ENCODE assay signal across 23 cellular contexts in the genomic region with DNA sequence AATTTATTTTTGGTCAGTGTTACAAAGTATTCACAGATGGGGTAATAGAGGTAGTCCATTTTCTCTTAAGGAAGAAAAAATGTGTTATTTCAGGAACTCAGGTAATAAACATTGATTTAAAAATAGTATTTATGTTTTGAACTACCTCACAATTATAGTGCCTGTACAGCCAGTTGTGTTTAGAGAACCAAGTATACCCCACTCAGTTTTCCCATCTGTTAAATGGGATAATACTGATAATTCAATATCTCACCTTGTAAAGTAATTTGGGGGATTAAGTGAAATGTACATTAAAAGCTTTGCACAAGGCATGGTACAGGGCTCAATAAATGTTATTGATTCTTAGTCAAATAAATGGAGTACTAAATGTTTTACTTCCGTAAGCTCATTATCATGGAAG. TPM values are rescaled to one million over a fixed set of nuclear protein-coding genes. Genes with fewer than 3 reads are reported as not detected.
DNase-seq lines count a peak whose midpoint lies in the region; ATAC-seq, FAIRE-seq and TF ChIP-seq lines count a peak whose summit lies in the region.
"Had no signal": no experiment of that assay in that cellular context is flagged by ENCODE, and none has a peak within 500 bp of the region (broad histone marks: within the 10 kb centered on the region; RNA-seq: fewer than 3 reads in every experiment).

No MANE protein-coding gene starts in this region.

- in situ Hi-C loops in GM12878 (cut with MboI): loop anchor here (5.0 kb wide), 1 partner anchor 68 kb away; no protein-coding TSS in a partner anchor

- H3K4me3 Mint-ChIP-seq in CD4-positive, CD25-positive, alpha-beta regulatory T cell: no peak overlapping the region
- H3K4me3 Mint-ChIP-seq: B cell; CD4-positive, alpha-beta memory T cell; CD8-positive, alpha-beta memory T cell had no signal

- POLR2A ChIA-PET in GM12878 (lab: Charles Lee): interaction anchor here (0.6 to 1.2 kb wide), 3 partner anchors 14 to 279 kb away, joined by 4 to 5 read pairs (median 4); no protein-coding TSS in a partner anchor

- H2BK120ac ChIP-seq in mesenchymal stem cell (ENCODE audit: low read depth, low read length): no peak overlapping the region

- no peak for TF ChIP-seq POLR2A in GM12878 (IDR thresholded peaks at IDR 0.05; ENCODE audit: low read depth, low read length)

- H3K4me2 ChIP-seq in DND-41 (ENCODE audit: insufficient read depth, low read length): peak overlapping the region; percentile 38; the same call in 1 of the 2 replicates
- peak overlapping the region; percentile 33 for H3K4me2 ChIP-seq in GM12878 (ENCODE audit: control insufficient read depth, insufficient read depth)
- H3K4me2 ChIP-seq in mesenchymal stem cell (ENCODE audit: low read length, poor library complexity, severe bottlenecking): no peak overlapping the region

- WGBS in GM12878 (ENCODE audit: insufficient coverage, insufficient replicate concordance, low lambda C conversion rate, missing lambda C conversion rate): 93% methylated on average over 1 of the region's 1 CpG
- WGBS in mesenchymal stem cell: no CpG with 5 or more reads among the region's 1 CpG

- H3K9me3 Mint-ChIP-seq in CD4-positive, CD25-positive, alpha-beta regulatory T cell: peaks cover 0 to 3% (median 0%) of the 10 kb centered on the region in 7 donors
- H3K9me3 Mint-ChIP-seq: CD4-positive, alpha-beta memory T cell; CD8-positive, alpha-beta memory T cell had no signal

- H3K18ac ChIP-seq in mesenchymal stem cell (ENCODE audit: low read depth in 1 of 2, low read length in 2 of 2): no peak overlapping the region

- no peak overlapping the region for H2BK5ac ChIP-seq in mesenchymal stem cell (ENCODE audit: low read depth, low read length, poor library complexity, severe bottlenecking)

- H3K4me3 ChIP-seq in CD4-positive, CD25-positive, alpha-beta regulatory T cell (ENCODE audit: low read depth, low read length): peak overlapping the region; percentile 4
- H3K4me3 ChIP-seq in DND-41 (ENCODE audit: low read depth in 1 of 2, low read length in 2 of 2) (no peak overlapping the region), GM12878 (no peak overlapping the region), mesenchymal stem cell (ENCODE audit: insufficient read depth in 1 of 2, low read depth in 1 of 2, low read length in 2 of 2) (no peak overlapping the region)
- H3K4me3 ChIP-seq: BLaER1 treated with 17β-estradiol and CSF1 and Interleukin-3, amounts not matched to agents 10 nM and 100 nM had no signal

- RAD21 ChIA-PET in GM12878 (lab: Charles Lee; ENCODE audit: unreplicated experiment): interaction anchor here (0.6 to 1.4 kb wide), 3 partner anchors 9 to 134 kb away, joined by 3 to 5 read pairs (median 4); no protein-coding TSS in a partner anchor

- H3K4ac ChIP-seq in mesenchymal stem cell (ENCODE audit: low read depth in 1 of 2, low read length in 2 of 2): no peak overlapping the region

- CTCF ChIA-PET in GM12878 (lab: Yijun Ruan, JAX): interaction anchor here (0.7 to 2.8 kb wide), 7 partner anchors 9 to 221 kb away, joined by 3 to 20 read pairs (median 3); a partner anchor contains a TSS

- no peak overlapping the region for H3K23ac ChIP-seq in mesenchymal stem cell (ENCODE audit: low read length in 2 of 2)

- H2AK5ac ChIP-seq in mesenchymal stem cell (ENCODE audit: low read length, severe bottlenecking): no peak overlapping the region

- no peak overlapping the region for H3K27ac ChIP-seq in CD4-positive, CD25-positive, alpha-beta regulatory T cell (ENCODE audit: insufficient read depth, low read length, poor library complexity, severe bottlenecking)
- H3K27ac ChIP-seq in DND-41 (ENCODE audit: low read length) (no peak overlapping the region), GM12878 (ENCODE audit: control insufficient read depth, insufficient read depth) (no peak overlapping the region), mesenchymal stem cell (ENCODE audit: low read length, poor library complexity, severe bottlenecking) (no peak overlapping the region)
- H3K27ac ChIP-seq: BLaER1 treated with 17β-estradiol and CSF1 and Interleukin-3, amounts not matched to agents 10 nM and 100 nM; C4-2B had no signal

- no peak overlapping the region for H3K14ac ChIP-seq in mesenchymal stem cell (ENCODE audit: low read length in 2 of 2)

- H3K36me3 Mint-ChIP-seq in CD4-positive, CD25-positive, alpha-beta regulatory T cell: peaks cover 31% of the 10 kb centered on the region

- peaks cover 30% of the 10 kb centered on the region for H3K4me1 ChIP-seq in CD4-positive, CD25-positive, alpha-beta regulatory T cell (ENCODE audit: control insufficient read depth, insufficient read depth, low read length, poor library complexity, severe bottlenecking)
- H3K4me1 ChIP-seq in DND-41 (ENCODE audit: insufficient read depth, low read length): peaks cover 31% of the 10 kb centered on the region
- H3K4me1 ChIP-seq in GM12878 (ENCODE audit: control insufficient read depth, insufficient read depth, low read length): peaks cover 3% of the 10 kb centered on the region; the same call in 1 of the 2 replicates
- H3K4me1 ChIP-seq in mesenchymal stem cell (ENCODE audit: control insufficient read depth, insufficient read depth, low read depth, low read length): peaks cover 1% of the 10 kb centered on the region

- no peak overlapping the region for H3K9ac ChIP-seq in DND-41 (ENCODE audit: low read depth, low read length)
- no peak overlapping the region for H3K9ac ChIP-seq in GM12878 (ENCODE audit: control insufficient read depth, insufficient read depth, low read length)
- peak overlapping the region; percentile 3 for H3K9ac ChIP-seq in mesenchymal stem cell (ENCODE audit: low read length)

- no peak overlapping the region for H3K27ac Mint-ChIP-seq in CD4-positive, CD25-positive, alpha-beta regulatory T cell
- H3K27ac Mint-ChIP-seq: B cell; CD4-positive, alpha-beta memory T cell; CD8-positive, alpha-beta memory T cell had no signal

- TF ChIP-seq EP300 in GM12878 (IDR thresholded peaks at IDR 0.05; ENCODE audit: borderline replicate concordance in 1 of 2, control insufficient read depth in 1 of 2, low read depth in 2 of 2, low read length in 2 of 2): no peak

- peaks cover 34 to 72% (median 52%) of the 10 kb centered on the region in 4 donors for H3K4me1 Mint-ChIP-seq in CD4-positive, CD25-positive, alpha-beta regulatory T cell

- H2BK12ac ChIP-seq in mesenchymal stem cell (ENCODE audit: low read length in 2 of 2): no peak overlapping the region

- H3K9me3 ChIP-seq in CD4-positive, CD25-positive, alpha-beta regulatory T cell (ENCODE audit: control insufficient read depth in 2 of 2, low read length in 2 of 2): no peaks in the 10 kb centered on the region
- H3K9me3 ChIP-seq in DND-41 (ENCODE audit: insufficient read depth, low read length, severe bottlenecking): no peaks in the 10 kb centered on the region
- no peaks in the 10 kb centered on the region for H3K9me3 ChIP-seq in GM12878 (replicated peaks; ENCODE audit: control insufficient read depth, insufficient read depth, low read length)
- H3K9me3 ChIP-seq in mesenchymal stem cell (ENCODE audit: control insufficient read depth, low read length): no peaks in the 10 kb centered on the region

- peaks cover 84% of the 10 kb centered on the region for H3K79me2 ChIP-seq in DND-41 (ENCODE audit: insufficient read depth, low read length)
- peaks cover 56% of the 10 kb centered on the region for H3K79me2 ChIP-seq in GM12878 (ENCODE audit: control insufficient read depth, insufficient read depth, low read length)

- no peak for DNase-seq in CD4-positive, CD25-positive, alpha-beta regulatory T cell
- no peak for DNase-seq in DND-41
- no peak for DNase-seq in GM12878 (ENCODE audit: low read depth, low spot score)
- no peak for DNase-seq in mesenchymal stem cell
- DNase-seq in activated gamma-delta T cell (lab: John Stamatoyannopoulos, UW): no peak
- no peak for DNase-seq in SKM-1 treated with dmso at 0.1 percent for 144 hours (lab: John Stamatoyannopoulos, UW; ENCODE audit: unreplicated experiment)
- no peak for DNase-seq in mucosa of gallbladder (ENCODE audit: low spot score)
- DNase-seq: 8988T; AML-193; CD4-positive, alpha-beta memory T cell; CD8-positive, alpha-beta memory T cell; COR-L47; DMS 273 treated with DMSO at 0.1 percent for 48 hours; DMS153; DMS53; DMS79; GF-D8 had no signal

- SMC1A ChIA-PET in GM12878 (lab: Charles Lee; ENCODE audit: uncharacterized antibody, unreplicated experiment): interaction anchor here (0.9 to 1.6 kb wide), 5 partner anchors 9 to 190 kb away, joined by 3 to 6 read pairs (median 4); no protein-coding TSS in a partner anchor

- H4K91ac ChIP-seq in mesenchymal stem cell (ENCODE audit: low read length): no peak overlapping the region

- peaks cover 60% of the 10 kb centered on the region; the same call in 1 of the 2 replicates for H4K20me1 ChIP-seq in DND-41 (ENCODE audit: insufficient read depth, low read length)
- H4K20me1 ChIP-seq in GM12878 (ENCODE audit: control insufficient read depth, insufficient read depth): no peaks in the 10 kb centered on the region

- no peaks in the 10 kb centered on the region for H3K27me3 ChIP-seq in CD4-positive, CD25-positive, alpha-beta regulatory T cell (ENCODE audit: control insufficient read depth, insufficient read depth, low read length)
- no peaks in the 10 kb centered on the region for H3K27me3 ChIP-seq in DND-41 (ENCODE audit: insufficient read depth, low read length, poor library complexity)
- H3K27me3 ChIP-seq in GM12878 (replicated peaks in 1 of 2; ENCODE audit: control insufficient read depth in 2 of 2, insufficient read depth in 2 of 2, low read length in 1 of 2): no peaks in the 10 kb centered on the region
- no peaks in the 10 kb centered on the region for H3K27me3 ChIP-seq in mesenchymal stem cell (ENCODE audit: control insufficient read depth in 1 of 2, insufficient read depth in 1 of 2, low read length in 2 of 2)
- H3K27me3 ChIP-seq: BLaER1 treated with 17β-estradiol and CSF1 and Interleukin-3, amounts not matched to agents 10 nM and 100 nM had no signal

- H2AFZ ChIP-seq in DND-41 (ENCODE audit: low read depth, low read length) (no peak overlapping the region), GM12878 (ENCODE audit: control insufficient read depth, low read depth, low read length) (no peak overlapping the region), mesenchymal stem cell (ENCODE audit: low read depth, low read length) (no peak overlapping the region)

- TF ChIP-seq RAD21 in GM12878 (IDR thresholded peaks at IDR 0.05; ENCODE audit: insufficient read depth, low read depth, low read length): no peak

- H4K8ac ChIP-seq in mesenchymal stem cell (ENCODE audit: low read length): no peak overlapping the region

- no peak for FAIRE-seq in GM12878 (lab: Jason Lieb, UNC)
- FAIRE-seq: A204.1, GM12892, GM18507 had no signal

- H3K79me1 ChIP-seq in mesenchymal stem cell (replicated peaks; ENCODE audit: low read length, poor library complexity, severe bottlenecking): peaks cover 1% of the 10 kb centered on the region

- no peak overlapping the region for H2BK15ac ChIP-seq in mesenchymal stem cell (ENCODE audit: low read depth, poor library complexity, severe bottlenecking)

- peaks cover 23% of the 10 kb centered on the region for H3K36me3 ChIP-seq in CD4-positive, CD25-positive, alpha-beta regulatory T cell (ENCODE audit: control insufficient read depth, insufficient read depth, low read length)
- H3K36me3 ChIP-seq in DND-41 (ENCODE audit: insufficient read depth, low read length) (peaks cover 57% of the 10 kb centered on the region), GM12878 (ENCODE audit: control insufficient read depth in 2 of 2, insufficient read depth in 2 of 2, low read length in 1 of 2) (peaks cover 5 to 10% of the 10 kb centered on the region in 2 experiments; a peak in 3 of 4 replicates), mesenchymal stem cell (ENCODE audit: control insufficient read depth in 1 of 2, insufficient read depth in 2 of 2, low read depth in 1 of 2, low read length in 2 of 2) (peaks cover 0 to 54% of the 10 kb centered on the region in 2 experiments)

- TF ChIP-seq CTCF in DND-41 (IDR thresholded peaks at IDR 0.05; ENCODE audit: borderline replicate concordance, extremely low read depth, low read length, poor library complexity, severe bottlenecking) (no peak), GM12878 (IDR thresholded peaks at IDR 0.05 in 2 of 3, conservative IDR thresholded peaks at IDR 0.05 in 1 of 3; ENCODE audit: control insufficient read depth in 2 of 3, extremely low read depth in 1 of 3, insufficient read depth in 1 of 3, low read depth in 3 of 3, low read length in 3 of 3) (no peak)

- ATAC-seq in CD4-positive, CD25-positive, alpha-beta regulatory T cell (ENCODE audit: low read depth in 2 of 2): no peak
- ATAC-seq in DND-41 (ENCODE audit: insufficient read depth, low read depth): no peak
- no peak for ATAC-seq in GM12878

- no TSS peak for BruUV-seq in GM12878 (replicated peaks; lab: Mats Ljungman, UMichigan)

- intact Hi-C loops in GM12878 (cut with micrococcal nuclease; ENCODE audit: unreplicated experiment): loop anchor here (5.0 kb wide), 1 partner anchor 223 kb away; a partner anchor contains a TSS

- H3K27me3 Mint-ChIP-seq in CD4-positive, CD25-positive, alpha-beta regulatory T cell: no peaks in the 10 kb centered on the region
- H3K27me3 Mint-ChIP-seq: B cell; CD4-positive, alpha-beta memory T cell; CD8-positive, alpha-beta memory T cell had no signal

RNA-seq across cellular contexts. Expression of a gene that starts 4.7 kb away (rescaled TPM):
- 148 TPM for total RNA-seq in CD4-positive, CD25-positive, alpha-beta regulatory T cell
- 10 to 100 TPM; 28.2 to 34.3 (median 31.2) TPM for polyA plus RNA-seq in CD4-positive, CD25-positive, alpha-beta regulatory T cell
- 181 and 183 TPM in 2 replicates for total RNA-seq in GM12878 (2013; cell fraction: nucleolus; rRNA removed)
- total RNA-seq in GM12878 (2014; rRNA removed) (32.4 and 35.6 TPM in 2 replicates), GM12878 (2014; rRNA removed; fragmentation: Illumina TruSeq; extraction: Trizol) (44.4 and 49.2 TPM in 2 replicates), GM12878 (2021) (37.5 and 38.0 TPM in 2 replicates), mucosa of gallbladder (41.5 TPM)
- 8.2 TPM for polyA plus RNA-seq in GM12878 (2011; ENCODE audit: low read depth)
- polyA plus RNA-seq in GM12878 (2011; rRNA removed) (37.4 and 60.6 TPM in 2 replicates), GM12878 (2014; fragmentation: Illumina TruSeq; extraction: Trizol) (22.1 and 25.9 TPM in 2 replicates), GM12878 (2014; fragmentation: Nextera tagmentation; extraction: Ambion mirVana) (10 to 100 TPM in 1 of 2 experiments, 1 to 10 TPM in 1; 6.5 to 11.6 TPM), GM12878 (2014; rRNA removed) (20.3 and 21.4 TPM in 2 replicates), GM12878 (2016; fragmentation: Nextera tagmentation; extraction: Ambion mirVana) (10 to 100 TPM; 22.7 to 24.8 TPM)
- 13.2 and 14.5 TPM in 2 replicates for polyA plus RNA-seq in GM12878 (2011; cell fraction: cytosol; rRNA removed)
- polyA plus RNA-seq in GM12878 (2011; cell fraction: nucleus; rRNA removed): 33.5 and 39.4 TPM in 2 replicates
- polyA plus RNA-seq in GM12878 (2012): 18.5 and 19.1 TPM in 2 replicates
- polyA minus RNA-seq in GM12878 (2011; rRNA and poly(A)+ RNA removed): 57.5 and 71.5 TPM in 2 replicates
- polyA minus RNA-seq in GM12878 (2011; cell fraction: cytosol; rRNA and poly(A)+ RNA removed): 19.4 and 36.4 TPM in 2 replicates
- polyA minus RNA-seq in GM12878 (2011; cell fraction: nucleus; rRNA and poly(A)+ RNA removed): 70.4 and 87.1 TPM in 2 replicates
- 13.2 TPM for polyA plus RNA-seq in mesenchymal stem cell (2013, experiment 1 of 2)
- polyA plus RNA-seq in mesenchymal stem cell (2013, experiment 2 of 2): 13.0 TPM

RNA-seq across cellular contexts. Expression of a gene that starts 48.2 kb away (rescaled TPM):
- total RNA-seq in CD4-positive, CD25-positive, alpha-beta regulatory T cell: 19.2 TPM
- polyA plus RNA-seq in CD4-positive, CD25-positive, alpha-beta regulatory T cell: 1 to 10 TPM; 7.4 to 9.4 (median 7.5) TPM
- 39.9 and 41.2 TPM in 2 replicates for total RNA-seq in GM12878 (2013; cell fraction: nucleolus; rRNA removed)
- total RNA-seq in GM12878 (2014; rRNA removed) (13.3 and 18.9 TPM in 2 replicates), GM12878 (2014; rRNA removed; fragmentation: Illumina TruSeq; extraction: Trizol) (26.3 and 27.4 TPM in 2 replicates), GM12878 (2021) (17.4 and 20.2 TPM in 2 replicates), mucosa of gallbladder (8.2 TPM)
- polyA plus RNA-seq in GM12878 (2011; ENCODE audit: low read depth): 3.2 TPM
- polyA plus RNA-seq in GM12878 (2011; rRNA removed) (13.1 and 28.1 TPM in 2 replicates), GM12878 (2014; fragmentation: Illumina TruSeq; extraction: Trizol) (19.0 and 23.3 TPM in 2 replicates), GM12878 (2014; fragmentation: Nextera tagmentation; extraction: Ambion mirVana) (10 to 100 TPM; 22.3 to 29.0 TPM), GM12878 (2014; rRNA removed) (10.8 and 14.2 TPM in 2 replicates), GM12878 (2016; fragmentation: Nextera tagmentation; extraction: Ambion mirVana) (10 to 100 TPM; 28.8 to 33.1 TPM)
- 3.0 and 3.2 TPM in 2 replicates for polyA plus RNA-seq in GM12878 (2011; cell fraction: cytosol; rRNA removed)
- polyA plus RNA-seq in GM12878 (2011; cell fraction: nucleus; rRNA removed): 4.7 and 5.9 TPM in 2 replicates
- 7.5 and 10.8 TPM in 2 replicates for polyA plus RNA-seq in GM12878 (2012)
- 4.2 and 5.3 TPM in 2 replicates for polyA minus RNA-seq in GM12878 (2011; rRNA and poly(A)+ RNA removed)
- 3.2 and 5.2 TPM in 2 replicates for polyA minus RNA-seq in GM12878 (2011; cell fraction: cytosol; rRNA and poly(A)+ RNA removed)
- polyA minus RNA-seq in GM12878 (2011; cell fraction: nucleus; rRNA and poly(A)+ RNA removed): 4.5 and 6.3 TPM in 2 replicates
- polyA plus RNA-seq in mesenchymal stem cell (2013, experiment 1 of 2): 7.6 TPM
- 7.7 TPM for polyA plus RNA-seq in mesenchymal stem cell (2013, experiment 2 of 2)
